ENCODE assay signal across 10 cellular contexts in the genomic region with DNA sequence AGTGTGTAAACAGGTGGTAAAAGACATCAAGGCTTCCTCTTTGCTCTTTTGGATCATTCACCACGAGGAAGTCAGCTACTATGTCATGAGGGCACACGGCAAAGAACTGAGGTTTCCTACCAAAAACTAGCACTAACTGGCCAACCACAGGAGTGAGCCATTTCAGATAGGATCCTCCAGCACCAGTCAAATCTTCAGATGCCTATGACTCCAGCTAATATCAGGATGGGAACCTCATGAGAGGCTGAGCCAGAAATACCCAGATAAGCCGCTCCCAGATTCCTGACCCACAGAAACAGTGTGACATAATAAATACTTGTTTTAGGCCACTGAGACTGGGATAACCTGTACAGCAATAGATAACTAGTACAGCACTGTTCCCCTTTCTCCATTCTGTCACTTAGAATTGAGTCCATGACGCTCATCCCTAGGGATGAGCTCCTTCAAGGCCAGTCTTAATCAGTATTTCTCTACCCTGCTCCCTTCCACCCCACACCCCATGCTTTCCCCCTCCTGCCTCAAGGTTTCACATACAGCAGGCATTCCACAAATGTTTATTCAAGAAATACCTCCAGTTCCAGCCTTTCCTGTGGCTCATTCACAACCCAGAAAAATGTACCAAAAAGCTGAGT.
DNase-seq lines count a peak whose midpoint lies in the region; ATAC-seq and TF ChIP-seq lines count a peak whose summit lies in the region.
"Had no signal": no experiment of that assay in that cellular context is flagged by ENCODE, and none has a peak within 500 bp of the region (broad histone marks: within the 10 kb centered on the region; RNA-seq: fewer than 3 reads in every experiment).

No MANE protein-coding gene starts in this region.

- H3K36me3 Mint-ChIP-seq in Calu3 (ENCODE audit: insufficient read depth, unreplicated experiment) (peaks cover 5% of the 10 kb centered on the region), nephron progenitor cell (ENCODE audit: low read depth) (peaks cover 14% of the 10 kb centered on the region)
- H3K36me3 Mint-ChIP-seq in T-helper 2 cell treated with Interferon-gamma antibody and Interleukin-4, amounts not matched to agents 5 μg/mL and 100 μg/mL, for 36 hours (ENCODE audit: low read depth), result no peaks in the 10 kb centered on the region

- peak overlapping the region in 2 of 4 donors; percentile 9 to 17 for H3K27ac ChIP-seq in gastroesophageal sphincter
- H3K27ac ChIP-seq: WERI-Rb-1 had no signal

- H3K4me3 ChIP-seq in NT2/D1 (ENCODE audit: insufficient read length, low read depth) (no peak overlapping the region), gastroesophageal sphincter (no peak overlapping the region)

- peaks cover 61% of the 10 kb centered on the region for H3K4me1 Mint-ChIP-seq in Calu3 (ENCODE audit: low read depth, unreplicated experiment)
- H3K4me1 Mint-ChIP-seq in nephron progenitor cell, result peaks cover 46% of the 10 kb centered on the region
- no peaks in the 10 kb centered on the region for H3K4me1 Mint-ChIP-seq in T-helper 2 cell treated with Interferon-gamma antibody and Interleukin-4, amounts not matched to agents 5 μg/mL and 100 μg/mL, for 36 hours (ENCODE audit: low read depth)

- H3K27me3 ChIP-seq in NT2/D1 (ENCODE audit: insufficient read depth, insufficient read length), result no peaks in the 10 kb centered on the region
- no peaks in the 10 kb centered on the region for H3K27me3 ChIP-seq in gastroesophageal sphincter

- H3K27me3 Mint-ChIP-seq in Calu3 (ENCODE audit: unreplicated experiment), result no peaks in the 10 kb centered on the region
- H3K27me3 Mint-ChIP-seq in nephron progenitor cell (ENCODE audit: low read depth, poor library complexity), result peaks cover 6% of the 10 kb centered on the region
- H3K27me3 Mint-ChIP-seq in T-helper 2 cell treated with Interferon-gamma antibody and Interleukin-4, amounts not matched to agents 5 μg/mL and 100 μg/mL, for 36 hours (ENCODE audit: low read depth), result peaks cover 6% of the 10 kb centered on the region

- TF ChIP-seq CTCF in Calu3 (IDR thresholded peaks at IDR 0.05; ENCODE audit: unreplicated experiment) (no peak), nephron progenitor cell (IDR thresholded peaks at IDR 0.05) (no peak), gastroesophageal sphincter (IDR thresholded peaks at IDR 0.05) (no peak)

- no peak for ATAC-seq in gastroesophageal sphincter

- H3K9me3 ChIP-seq in NT2/D1 (ENCODE audit: insufficient read depth, low read length) (no peaks in the 10 kb centered on the region), gastroesophageal sphincter (no peaks in the 10 kb centered on the region)

- DNase-seq in Calu3, result peak; percentile 59
- DNase-seq in NT2/D1 (ENCODE audit: low read depth, low spot score), result peak; percentile 36
- DNase-seq in fibroblast of gingiva (ENCODE audit: low read depth), result peak; percentile 40
- peak; percentile 10 for DNase-seq in nephron progenitor cell
- DNase-seq in T-helper 2 cell treated with Interferon-gamma antibody and Interleukin-4, amounts not matched to agents 5 μg/mL and 100 μg/mL, for 36 hours (ENCODE audit: low spot score), result no peak
- DNase-seq in NOMO-1 treated with DMSO at 0.1 percent for 48 hours (lab: John Stamatoyannopoulos, UW; ENCODE audit: unreplicated experiment), result no peak
- DNase-seq in CD1c-positive myeloid dendritic cell (ENCODE audit: extremely low spot score), result no peak
- DNase-seq: NCI-H2171, WERI-Rb-1 had no signal

- 69 to 77% methylated on average over 4 of the region's 4 CpGs for WGBS in gastroesophageal sphincter (ENCODE audit: low coverage in 1 of 2), 2 donors

- H3K36me3 ChIP-seq in NT2/D1 (ENCODE audit: insufficient read depth, insufficient read length, low read length) (no peaks in the 10 kb centered on the region), gastroesophageal sphincter (no peaks in the 10 kb centered on the region)

- intact Hi-C loops in Calu3 (cut with micrococcal nuclease; ENCODE audit: unreplicated experiment), result loop anchor here (2.0 kb wide), 1 partner anchor 18 kb away; no protein-coding TSS in a partner anchor

- no peak overlapping the region for H3K9ac ChIP-seq in NT2/D1 (ENCODE audit: insufficient read length, low read depth)

- no peak for TF ChIP-seq POLR2A in gastroesophageal sphincter (IDR thresholded peaks at IDR 0.05)

- H3K9me3 Mint-ChIP-seq in Calu3 (ENCODE audit: low read depth, unreplicated experiment), result peaks cover 7% of the 10 kb centered on the region
- peaks cover 16% of the 10 kb centered on the region for H3K9me3 Mint-ChIP-seq in nephron progenitor cell
- H3K9me3 Mint-ChIP-seq in T-helper 2 cell treated with Interferon-gamma antibody and Interleukin-4, amounts not matched to agents 5 μg/mL and 100 μg/mL, for 36 hours, result no peaks in the 10 kb centered on the region

- peak overlapping the region; percentile 57 for H3K27ac Mint-ChIP-seq in Calu3 (ENCODE audit: unreplicated experiment)
- H3K27ac Mint-ChIP-seq in nephron progenitor cell, result peak overlapping the region; percentile 82
- H3K27ac Mint-ChIP-seq in T-helper 2 cell treated with Interferon-gamma antibody and Interleukin-4, amounts not matched to agents 5 μg/mL and 100 μg/mL, for 36 hours, result no peak overlapping the region

- H3K4me1 ChIP-seq in NT2/D1 (ENCODE audit: insufficient read depth, insufficient read length) (peaks cover 6% of the 10 kb centered on the region), gastroesophageal sphincter (peaks cover 0 to 8% (median 0%) of the 10 kb centered on the region in 3 donors)

- BruUV-seq in Calu3 (replicated peaks; lab: Mats Ljungman, UMichigan), result no TSS peak

- H3K4me3 Mint-ChIP-seq in Calu3 (ENCODE audit: low read depth, unreplicated experiment) (peak overlapping the region; percentile 22), nephron progenitor cell (peak overlapping the region; percentile 21)
- H3K4me3 Mint-ChIP-seq in T-helper 2 cell treated with Interferon-gamma antibody and Interleukin-4, amounts not matched to agents 5 μg/mL and 100 μg/mL, for 36 hours, result no peak overlapping the region

- CTCF ChIA-PET in Calu3 (lab: Charles Lee), result interaction anchor here (0.6 to 2.7 kb wide), 5 partner anchors 18 to 202 kb away, joined by 3 to 10 read pairs (median 4); a partner anchor contains a TSS

- TF ChIP-seq EP300 in gastroesophageal sphincter (IDR thresholded peaks at IDR 0.05), result no peak

Comparison
In these comparisons a context has a peak if more than half of its experiments do, and no peak if none do; other contexts are left out.
1. DNase-seq: peak in Calu3 (single experiment), NT2/D1 (single experiment), fibroblast of gingiva (single experiment) and nephron progenitor cell (single experiment); none in T-helper 2 cell treated with Interferon-gamma antibody and Interleukin-4, amounts not matched to agents 5 μg/mL and 100 μg/mL, for 36 hours (single experiment), NOMO-1 treated with DMSO at 0.1 percent for 48 hours (single experiment) and CD1c-positive myeloid dendritic cell (single experiment).